ENCODE assay signal across 1 cellular context in genomic region chr1:41485605-41486004, GRCh38.
TF ChIP-seq lines count a peak whose summit lies in the region.

No MANE protein-coding gene starts in this region.

TF ChIP-seq in H1, 55 proteins besides CTCF, POLR2A, EP300 and RAD21:
- no peak for TF ChIP-seq MAX (IDR thresholded peaks at IDR 0.05)
- TF ChIP-seq RXRA (IDR thresholded peaks at IDR 0.05; ENCODE audit: insufficient read depth, low read depth, low read length): no peak
- no peak for TF ChIP-seq SP2 (IDR thresholded peaks at IDR 0.05; ENCODE audit: low read length)
- no peak for TF ChIP-seq GABPA (IDR thresholded peaks at IDR 0.05; ENCODE audit: borderline replicate concordance, insufficient read depth, low read length)
- no peak for TF ChIP-seq BCL11A (IDR thresholded peaks at IDR 0.05; ENCODE audit: low read depth in 2 of 2, low read length in 2 of 2)
- no peak for TF ChIP-seq SAP30 (IDR thresholded peaks at IDR 0.05; ENCODE audit: insufficient read depth, insufficient replicate concordance, low read length)
- TF ChIP-seq E2F6 (IDR thresholded peaks at IDR 0.05): no peak
- no peak for TF ChIP-seq SRF (IDR thresholded peaks at IDR 0.05; ENCODE audit: low read depth, low read length)
- no peak for TF ChIP-seq NANOG (IDR thresholded peaks at IDR 0.05; ENCODE audit: insufficient read depth, low read depth, low read length, poor library complexity, severe bottlenecking)
- no peak for TF ChIP-seq HDAC6 (IDR thresholded peaks at IDR 0.05; ENCODE audit: low read depth, low read length)
- no peak for TF ChIP-seq EZH2 (IDR thresholded peaks at IDR 0.05; ENCODE audit: low read depth, low read length, severe bottlenecking)
- no peak for TF ChIP-seq YY1 (IDR thresholded peaks at IDR 0.05; ENCODE audit: low read depth, low read length)
